In the genomic region with DNA sequence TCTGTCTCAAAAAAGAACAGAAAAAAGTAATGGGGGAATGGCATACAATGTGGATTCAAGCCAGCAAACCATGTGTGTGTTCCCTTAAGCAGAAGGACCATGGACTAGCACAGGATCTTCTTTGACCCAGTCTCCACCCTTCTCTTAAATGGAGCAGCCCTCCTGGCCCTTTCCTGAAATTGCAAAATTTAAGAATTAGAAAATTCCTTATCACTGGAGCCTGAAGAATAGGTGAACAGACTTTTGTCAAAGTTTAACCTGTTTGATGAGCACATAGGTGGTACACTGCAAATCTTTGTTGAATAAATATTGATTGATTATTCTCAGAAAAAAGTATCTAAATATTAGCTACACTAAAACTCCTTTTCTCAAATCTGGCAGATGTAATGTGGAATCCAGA, we compare ENCODE assay signal across 9 cellular contexts. TPM values are rescaled to one million over a fixed set of nuclear protein-coding genes. Genes with fewer than 3 reads are reported as not detected.
"Had no signal": no experiment of that assay in that cellular context is flagged by ENCODE, and none has a peak within 500 bp of the region (broad histone marks: within the 10 kb centered on the region; RNA-seq: fewer than 3 reads in every experiment).

No MANE protein-coding gene starts in this region.

- FAIRE-seq: G401.6, GM12878, GM12891, GM12892, GM18507, GM19239 had no signal

- DNase-seq: GDM1, GF-D8 had no signal

- H3K4me3 ChIP-seq: GM12878 had no signal

- ATAC-seq: GM12878 had no signal

RNA-seq across cellular contexts. Expression of a gene that starts 12.6 kb away (rescaled TPM):
- total RNA-seq: G401 had no signal

RNA-seq across cellular contexts. Expression of a gene that starts 12.7 kb away (rescaled TPM):
- total RNA-seq: G401, GM12878 had no signal
- polyA plus RNA-seq: GM12878 had no signal

RNA-seq across cellular contexts. Expression of a gene that starts 54.8 kb away (rescaled TPM):
- total RNA-seq: G401 had no signal
- polyA plus RNA-seq: GM12878 had no signal
